In the genomic region with DNA sequence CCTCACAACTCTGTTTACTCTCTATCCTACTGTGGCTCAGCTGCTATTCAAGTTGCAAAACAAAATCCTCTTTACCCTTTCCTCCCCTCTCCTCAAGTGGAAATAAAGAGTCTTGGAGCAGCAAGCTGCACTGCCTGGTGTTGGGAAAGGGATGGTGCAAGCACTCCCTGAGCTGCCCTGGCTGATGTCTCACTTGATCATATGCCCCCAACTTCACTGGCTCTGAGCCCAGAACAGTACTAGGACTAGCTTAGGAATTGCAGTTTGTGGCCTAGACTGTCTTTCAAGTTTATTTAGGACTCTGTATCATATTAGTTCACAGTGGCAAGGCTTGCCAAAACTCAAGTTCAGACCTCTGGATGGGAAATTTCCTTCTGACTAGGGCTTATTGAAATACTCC, we compare ENCODE assay signal across 14 cellular contexts.
DNase-seq lines count a peak whose midpoint lies in the region; ATAC-seq and TF ChIP-seq lines count a peak whose summit lies in the region.
"Had no signal": no experiment of that assay in that cellular context is flagged by ENCODE, and none has a peak within 500 bp of the region (broad histone marks: within the 10 kb centered on the region; RNA-seq: fewer than 3 reads in every experiment).

No MANE protein-coding gene starts in this region.

- no peak for TF ChIP-seq CTCF in esophagus squamous epithelium (IDR thresholded peaks at IDR 0.05)

- intact Hi-C loops in posterior vena cava (cut with DNase I) (no loop called here), esophagus squamous epithelium (cut with DNase I) (no loop called here)

- peak; percentile 39 for ATAC-seq in esophagus mucosa
- no peak for ATAC-seq in GM19351 (IDR thresholded peaks at IDR 0.05; ENCODE audit: unreplicated experiment)

- H3K9me3 ChIP-seq in esophagus squamous epithelium: no peaks in the 10 kb centered on the region
- H3K9me3 ChIP-seq: heart left ventricle, lower lobe of right lung had no signal

- no peak overlapping the region for H3K27ac ChIP-seq in esophagus squamous epithelium
- H3K27ac ChIP-seq: heart left ventricle, lower lobe of right lung, parathyroid adenoma had no signal

- TF ChIP-seq POLR2A in esophagus squamous epithelium (IDR thresholded peaks at IDR 0.05): no peak

- no peaks in the 10 kb centered on the region for H3K36me3 ChIP-seq in esophagus squamous epithelium
- H3K36me3 ChIP-seq: heart left ventricle, lower lobe of right lung had no signal

- H3K4me1 ChIP-seq in esophagus squamous epithelium: no peaks in the 10 kb centered on the region
- H3K4me1 ChIP-seq: heart left ventricle, lower lobe of right lung, parathyroid adenoma had no signal

- DNase-seq in GM03348 (ENCODE audit: low spot score) (peak; percentile 15), OCI-M1 (lab: John Stamatoyannopoulos, UW) (peak; percentile 17), posterior vena cava (ENCODE audit: low spot score) (peak; percentile 81), esophagus squamous epithelium (lab: John Stamatoyannopoulos, UW) (no peak), NCI-H345 treated with DMSO at 0.1 percent for 48 hours (lab: John Stamatoyannopoulos, UW; ENCODE audit: unreplicated experiment) (no peak), COLO829 (ENCODE audit: low spot score) (no peak)
- DNase-seq: activated naive CD4-positive, alpha-beta T cell treated with Interleukin-2 at 50 U/mL for 16 hours; cortex of kidney; heart left ventricle; lower lobe of right lung; NCI-H1417 had no signal

- H3K4me3 ChIP-seq in esophagus squamous epithelium: no peak overlapping the region
- H3K4me3 ChIP-seq: heart left ventricle, lower lobe of right lung had no signal

- H3K27me3 ChIP-seq in esophagus squamous epithelium: no peaks in the 10 kb centered on the region
- H3K27me3 ChIP-seq: heart left ventricle had no signal

Comparison
In these comparisons a context has a peak if more than half of its experiments do, and no peak if none do; other contexts are left out.
1. DNase-seq: peak in GM03348 (single experiment), OCI-M1 (single experiment) and posterior vena cava (single experiment); none in esophagus squamous epithelium (single experiment), NCI-H345 treated with DMSO at 0.1 percent for 48 hours (single experiment) and COLO829 (single experiment).